Comparison of ENCODE assay signal across 8 cellular contexts in the genomic region with DNA sequence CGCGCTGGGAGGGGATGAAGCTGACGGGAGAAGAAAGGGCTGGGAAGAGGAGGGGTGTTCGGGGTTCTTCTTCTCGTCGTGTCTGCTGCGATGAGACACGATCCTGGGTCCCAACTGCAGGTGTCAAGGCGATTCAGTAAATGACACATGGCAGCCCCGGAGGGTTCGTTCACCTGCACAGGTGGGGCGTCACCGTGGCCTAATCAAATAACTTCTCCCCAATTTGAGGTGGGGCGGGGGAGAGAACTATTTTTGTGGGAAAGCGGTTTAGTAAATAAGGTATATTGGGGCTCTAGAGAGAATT. TPM values are rescaled to one million over a fixed set of nuclear protein-coding genes. Genes with fewer than 3 reads are reported as not detected.
DNase-seq lines count a peak whose midpoint lies in the region; ATAC-seq and TF ChIP-seq lines count a peak whose summit lies in the region.

No MANE protein-coding gene starts in this region.

- H3K4me3 Mint-ChIP-seq in activated CD4-positive, alpha-beta T cell treated with anti-CD3 and anti-CD28 coated beads, Interleukin-2, amount 10 ng/mL, durations not matched to agents 24 days and 14 days = peak overlapping the region; percentile 83
- H3K4me3 Mint-ChIP-seq in activated CD4-positive, alpha-beta memory T cell treated with anti-CD3 and anti-CD28 coated beads for 36 hours = peak overlapping the region; percentile 69
- H3K4me3 Mint-ChIP-seq in immature natural killer cell = peak overlapping the region; percentile 81 to 88 (median 87)

- peaks cover 11% of the 10 kb centered on the region for H3K4me1 Mint-ChIP-seq in activated CD4-positive, alpha-beta T cell treated with anti-CD3 and anti-CD28 coated beads, Interleukin-2, amount 10 ng/mL, durations not matched to agents 24 days and 14 days
- peaks cover 18% of the 10 kb centered on the region for H3K4me1 Mint-ChIP-seq in activated CD4-positive, alpha-beta memory T cell treated with anti-CD3 and anti-CD28 coated beads for 36 hours (ENCODE audit: low read depth)
- peaks cover 21 to 23% of the 10 kb centered on the region in 2 donors for H3K4me1 Mint-ChIP-seq in immature natural killer cell

- intact Hi-C loops in activated CD4-positive, alpha-beta T cell treated with anti-CD3 and anti-CD28 coated beads, Interleukin-2, amount 10 ng/mL, durations not matched to agents 24 days and 14 days (cut with micrococcal nuclease) = no loop called here
- intact Hi-C loops in activated CD4-positive, alpha-beta memory T cell treated with anti-CD3 and anti-CD28 coated beads for 36 hours (cut with micrococcal nuclease) = no loop called here
- intact Hi-C loops in testis (cut with DNase I; ENCODE audit: low total_unique reads) = no loop called here

- no peaks in the 10 kb centered on the region for H3K9me3 Mint-ChIP-seq in activated CD4-positive, alpha-beta T cell treated with anti-CD3 and anti-CD28 coated beads, Interleukin-2, amount 10 ng/mL, durations not matched to agents 24 days and 14 days
- H3K9me3 Mint-ChIP-seq in activated CD4-positive, alpha-beta memory T cell treated with anti-CD3 and anti-CD28 coated beads for 36 hours = no peaks in the 10 kb centered on the region
- H3K9me3 Mint-ChIP-seq in immature natural killer cell = no peaks in the 10 kb centered on the region

- no peaks in the 10 kb centered on the region for H3K36me3 Mint-ChIP-seq in activated CD4-positive, alpha-beta T cell treated with anti-CD3 and anti-CD28 coated beads, Interleukin-2, amount 10 ng/mL, durations not matched to agents 24 days and 14 days (ENCODE audit: low read depth)
- no peaks in the 10 kb centered on the region for H3K36me3 Mint-ChIP-seq in activated CD4-positive, alpha-beta memory T cell treated with anti-CD3 and anti-CD28 coated beads for 36 hours
- H3K36me3 Mint-ChIP-seq in immature natural killer cell = no peaks in the 10 kb centered on the region

- H3K9me3 ChIP-seq in testis = no peaks in the 10 kb centered on the region

- H3K27me3 Mint-ChIP-seq in activated CD4-positive, alpha-beta T cell treated with anti-CD3 and anti-CD28 coated beads, Interleukin-2, amount 10 ng/mL, durations not matched to agents 24 days and 14 days = peaks cover 75% of the 10 kb centered on the region
- H3K27me3 Mint-ChIP-seq in activated CD4-positive, alpha-beta memory T cell treated with anti-CD3 and anti-CD28 coated beads for 36 hours = peaks cover 50% of the 10 kb centered on the region
- H3K27me3 Mint-ChIP-seq in immature natural killer cell (ENCODE audit: low read depth in 3 of 3) = peaks cover 15 to 22% (median 20%) of the 10 kb centered on the region in 3 donors

- POLR2A ChIA-PET in activated CD4-positive, alpha-beta memory T cell treated with anti-CD3 and anti-CD28 coated beads for 36 hours (lab: Charles Lee) = no interaction called here

- H3K27ac Mint-ChIP-seq in activated CD4-positive, alpha-beta T cell treated with anti-CD3 and anti-CD28 coated beads, Interleukin-2, amount 10 ng/mL, durations not matched to agents 24 days and 14 days = no peak overlapping the region
- no peak overlapping the region for H3K27ac Mint-ChIP-seq in activated CD4-positive, alpha-beta memory T cell treated with anti-CD3 and anti-CD28 coated beads for 36 hours
- peak overlapping the region in 2 of 6 donors; percentile 16 to 65 for H3K27ac Mint-ChIP-seq in immature natural killer cell

- TF ChIP-seq POLR2A in testis (IDR thresholded peaks at IDR 0.05) = no peak

- CTCF ChIA-PET in activated CD4-positive, alpha-beta memory T cell treated with anti-CD3 and anti-CD28 coated beads for 36 hours (lab: Charles Lee) = no interaction called here

- no peak for DNase-seq in activated CD4-positive, alpha-beta T cell treated with anti-CD3 and anti-CD28 coated beads, Interleukin-2, amount 10 ng/mL, durations not matched to agents 24 days and 14 days
- no peak for DNase-seq in activated CD4-positive, alpha-beta T cell treated with anti-CD3 and anti-CD28 coated beads, Interleukin-2, amount 50 U/mL, for 4 hours
- DNase-seq in activated CD4-positive, alpha-beta memory T cell treated with anti-CD3 and anti-CD28 coated beads for 36 hours = no peak
- DNase-seq in immature natural killer cell = no peak
- DNase-seq in testis = no peak
- no peak for DNase-seq in DMS153 (lab: John Stamatoyannopoulos, UW)

- TF ChIP-seq CTCF in testis (IDR thresholded peaks at IDR 0.05) = no peak

- H3K4me1 ChIP-seq in testis = peaks cover 8% of the 10 kb centered on the region

- no peaks in the 10 kb centered on the region for H3K27me3 ChIP-seq in testis

- peak overlapping the region; percentile 37 to 38 for H3K4me3 ChIP-seq in testis

- H3K36me3 ChIP-seq in testis (ENCODE audit: low read depth, missing control alignments) = no peaks in the 10 kb centered on the region

- no peak overlapping the region for H3K27ac ChIP-seq in testis

- WGBS in testis, 2 donors = 1% methylated on average over 15 of the region's 15 CpGs

- no peak for ATAC-seq in GM21737 (IDR thresholded peaks at IDR 0.05; ENCODE audit: unreplicated experiment)
- ATAC-seq in HG03378 (IDR thresholded peaks at IDR 0.05; ENCODE audit: unreplicated experiment) = no peak

RNA-seq across cellular contexts. Expression of a gene that starts 0.6 kb away (rescaled TPM):
- total RNA-seq in activated CD4-positive, alpha-beta T cell treated with anti-CD3 and anti-CD28 coated beads, Interleukin-2, amount 10 ng/mL, durations not matched to agents 24 days and 14 days = 0.47 and 1.9 TPM in 2 replicates
- total RNA-seq in activated CD4-positive, alpha-beta memory T cell treated with anti-CD3 and anti-CD28 coated beads for 36 hours = not detected
- polyA plus RNA-seq in immature natural killer cell (under 1 TPM in 2 of 3 donors, not detected in 1; 0.40 to 0.94 TPM), testis (ENCODE audit: insufficient read depth, low read depth, low replicate concordance) (4.4 TPM)
- total RNA-seq in testis = 1 to 10 TPM; 5.1 to 5.6 TPM
